8 cellular contexts compared by ENCODE assay signal in the genomic region with DNA sequence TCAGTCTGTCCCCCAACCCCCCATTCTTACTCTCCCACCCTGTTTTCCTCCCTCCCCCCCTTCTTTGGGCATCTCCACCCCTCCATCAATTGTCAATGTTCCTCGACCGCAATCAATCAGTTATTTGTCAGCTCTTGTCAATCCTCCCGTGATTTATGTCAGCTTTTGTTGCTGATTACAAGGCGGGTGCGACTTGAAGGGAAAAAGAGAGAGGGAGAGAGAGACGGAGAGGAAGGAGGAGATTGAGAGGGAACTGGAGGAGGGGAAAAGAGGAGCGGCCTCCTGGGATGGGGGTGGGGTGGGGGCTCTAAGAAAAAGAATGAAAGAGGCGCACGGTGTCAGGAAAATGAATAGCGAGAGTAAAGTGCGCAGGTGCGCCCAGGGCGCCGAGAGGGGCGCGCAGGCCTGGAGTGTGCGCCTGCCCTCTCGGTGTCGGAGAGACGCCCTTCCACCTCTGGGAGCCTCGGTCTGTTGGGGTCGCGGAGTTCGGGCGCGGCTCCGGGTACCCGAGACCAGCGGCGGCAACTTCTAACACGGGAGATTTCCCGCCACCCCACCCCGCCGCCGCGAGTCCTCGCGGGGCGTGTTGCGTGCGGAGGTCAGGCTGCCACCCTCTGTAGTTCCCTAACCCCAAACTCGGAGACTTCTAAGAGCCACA. TPM values are rescaled to one million over a fixed set of nuclear protein-coding genes. Genes with fewer than 3 reads are reported as not detected.
DNase-seq lines count a peak whose midpoint lies in the region; ATAC-seq and TF ChIP-seq lines count a peak whose summit lies in the region.

No MANE protein-coding gene starts in this region.

- no peaks in the 10 kb centered on the region for H3K27me3 ChIP-seq in right lobe of liver

- DNase-seq in activated CD4-positive, alpha-beta T cell treated with anti-CD3 and anti-CD28 coated beads for 36 hours = peak; percentile 25
- DNase-seq in activated CD4-positive, alpha-beta T cell treated with anti-CD3 and anti-CD28 coated beads, Interleukin-2, amount 50 U/mL, for 1 hour = no peak
- DNase-seq in NCI-H510A treated with DMSO at 0.1 percent for 48 hours (lab: John Stamatoyannopoulos, UW) (peak; percentile 96), cardiac fibroblast (ENCODE audit: low read depth in 2 of 2) (no peak), right lobe of liver (peak; percentile 52 to 65 (median 56)), superior temporal gyrus (ENCODE audit: extremely low spot score) (no peak)

- H3K36me3 Mint-ChIP-seq in activated CD4-positive, alpha-beta T cell treated with anti-CD3 and anti-CD28 coated beads for 36 hours (ENCODE audit: low read depth) = no peaks in the 10 kb centered on the region

- CTCF ChIA-PET in activated CD4-positive, alpha-beta T cell treated with anti-CD3 and anti-CD28 coated beads for 36 hours (lab: Charles Lee) = interaction anchor here (1.3 kb wide), 1 partner anchor 10 kb away, joined by 3 read pairs; no protein-coding TSS in a partner anchor

- no peak for TF ChIP-seq POLR2A in right lobe of liver (IDR thresholded peaks at IDR 0.05)

- H3K4me3 Mint-ChIP-seq in activated CD4-positive, alpha-beta T cell treated with anti-CD3 and anti-CD28 coated beads for 36 hours = peak overlapping the region; percentile 74

- H3K4me1 Mint-ChIP-seq in activated CD4-positive, alpha-beta T cell treated with anti-CD3 and anti-CD28 coated beads for 36 hours = peaks cover 25% of the 10 kb centered on the region

- H3K9me3 ChIP-seq in right lobe of liver = no peaks in the 10 kb centered on the region

- intact Hi-C loops in activated CD4-positive, alpha-beta T cell treated with anti-CD3 and anti-CD28 coated beads for 36 hours (cut with DNase I, micrococcal nuclease) = loop anchor here (5.0 to 10.0 kb wide), 3 partner anchors 632 to 1582 kb away; no protein-coding TSS in a partner anchor
- intact Hi-C loops in right lobe of liver (cut with DNase I) = loop anchor here (5.0 to 10.0 kb wide), 4 partner anchors 192 to 1145 kb away; no protein-coding TSS in a partner anchor

- H3K4me1 ChIP-seq in right lobe of liver = peaks cover 0 to 6% (median 2%) of the 10 kb centered on the region in 4 donors

- H3K27ac ChIP-seq in right lobe of liver (peak overlapping the region; percentile 92 to 97 (median 93)), temporal lobe (ENCODE audit: low read depth, low read length) (peak overlapping the region; percentile 85)

- no peak overlapping the region for H3K27ac Mint-ChIP-seq in activated CD4-positive, alpha-beta T cell treated with anti-CD3 and anti-CD28 coated beads for 36 hours

- POLR2A ChIA-PET in activated CD4-positive, alpha-beta T cell treated with anti-CD3 and anti-CD28 coated beads for 36 hours (lab: Charles Lee) = interaction anchor here (0.7 kb wide), 1 partner anchor 23 kb away, joined by 4 read pairs; no protein-coding TSS in a partner anchor

- H3K4me3 ChIP-seq in cardiac fibroblast (replicated peaks in 1 of 2; ENCODE audit: low read depth in 2 of 2, low read length in 2 of 2) (peak overlapping the region; percentile 95 to 99), right lobe of liver (peak overlapping the region; percentile 86 to 95 (median 92))

- H3K27me3 Mint-ChIP-seq in activated CD4-positive, alpha-beta T cell treated with anti-CD3 and anti-CD28 coated beads for 36 hours = peaks cover 57% of the 10 kb centered on the region

- TF ChIP-seq CTCF in cardiac fibroblast (IDR thresholded peaks at IDR 0.05; ENCODE audit: low read depth, low read length) (no peak), right lobe of liver (IDR thresholded peaks at IDR 0.05) (no peak)

- H3K9me3 Mint-ChIP-seq in activated CD4-positive, alpha-beta T cell treated with anti-CD3 and anti-CD28 coated beads for 36 hours (ENCODE audit: low read depth) = no peaks in the 10 kb centered on the region

- peaks cover 0 to 6% (median 0%) of the 10 kb centered on the region in 4 donors for H3K36me3 ChIP-seq in right lobe of liver

- peak; percentile 21 for ATAC-seq in activated CD4-positive, alpha-beta T cell treated with anti-CD3 and anti-CD28 coated beads for 36 hours
- ATAC-seq in right lobe of liver (peak; percentile 1 to 14 (median 4)), HG03442 (IDR thresholded peaks at IDR 0.05; ENCODE audit: unreplicated experiment) (no peak)

- WGBS in right lobe of liver (ENCODE audit: insufficient coverage, low coverage, low lambda C conversion rate, missing lambda C conversion rate) = 0% methylated on average over 12 of the region's 42 CpGs

RNA-seq across cellular contexts. Expression of a gene that starts 1.1 kb away (rescaled TPM):
- total RNA-seq in activated CD4-positive, alpha-beta T cell treated with anti-CD3 and anti-CD28 coated beads for 36 hours = under 1 TPM; 0.40 to 0.46 TPM
- total RNA-seq in right lobe of liver = 1 to 10 TPM; 2.9 to 7.1 (median 5.4) TPM
- 0.98 TPM for total RNA-seq in temporal lobe

RNA-seq across cellular contexts. Expression of a gene that starts 28.8 kb away (rescaled TPM):
- total RNA-seq in activated CD4-positive, alpha-beta T cell treated with anti-CD3 and anti-CD28 coated beads for 36 hours = not detected
- total RNA-seq in right lobe of liver (10 to 100 TPM in 5 of 6 experiments, 1 to 10 TPM in 1; 9.9 to 19.9 (median 16.3) TPM), temporal lobe (1.2 TPM)

Comparison
In these comparisons a context has a peak if more than half of its experiments do, and no peak if none do; other contexts are left out.
1. DNase-seq: peak in activated CD4-positive, alpha-beta T cell treated with anti-CD3 and anti-CD28 coated beads for 36 hours (single experiment), NCI-H510A treated with DMSO at 0.1 percent for 48 hours (single experiment) and right lobe of liver (3 of 3); none in activated CD4-positive, alpha-beta T cell treated with anti-CD3 and anti-CD28 coated beads, Interleukin-2, amount 50 U/mL, for 1 hour (single experiment), cardiac fibroblast (0 of 2) and superior temporal gyrus (single experiment).